Comparison of ENCODE assay signal across 1 cellular context in the genomic region with DNA sequence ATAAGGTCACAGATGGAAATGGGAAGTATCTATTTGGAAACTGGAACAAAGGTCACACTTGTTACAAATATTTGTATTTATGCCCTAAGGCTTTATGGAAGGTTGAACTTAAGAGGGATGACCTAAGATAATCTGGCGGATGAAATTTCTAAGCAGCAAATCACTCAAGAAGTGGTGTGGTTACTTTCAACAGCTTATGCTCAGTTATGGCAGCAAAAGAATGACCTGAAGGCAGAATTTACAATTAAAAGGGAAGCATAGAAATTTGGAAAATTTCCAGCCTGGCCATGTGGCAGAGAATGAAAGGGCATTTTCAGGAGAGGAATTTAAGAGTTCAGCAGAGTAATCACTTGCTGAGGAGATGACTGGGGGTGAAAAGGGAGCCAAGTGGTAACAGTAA.
TF ChIP-seq lines count a peak whose summit lies in the region.

No MANE protein-coding gene starts in this region.

TF ChIP-seq in H1, 55 proteins besides CTCF, POLR2A, EP300 and RAD21 (continued from another document):
- TF ChIP-seq ZNF274 (IDR thresholded peaks at IDR 0.05; ENCODE audit: borderline replicate concordance, extremely low read depth, low read length) (no peak), CTBP2 (IDR thresholded peaks at IDR 0.05; ENCODE audit: borderline replicate concordance, insufficient read depth, insufficient read length, low read length) (no peak), TBP (IDR thresholded peaks at IDR 0.05; ENCODE audit: low read depth, low read length) (no peak), SP4 (IDR thresholded peaks at IDR 0.05; ENCODE audit: low read length) (no peak), MAFK (IDR thresholded peaks at IDR 0.05; ENCODE audit: low read depth, low read length) (no peak), NRF1 (IDR thresholded peaks at IDR 0.05; ENCODE audit: low read depth, low read length) (no peak), KDM5A (IDR thresholded peaks at IDR 0.05; ENCODE audit: low read length) (no peak), SRF (IDR thresholded peaks at IDR 0.05; ENCODE audit: low read depth, low read length) (no peak), RNF2 (IDR thresholded peaks at IDR 0.05; ENCODE audit: borderline replicate concordance, low read depth, low read length, missing control alignments, poor library complexity, severe bottlenecking) (no peak), SIX5 (IDR thresholded peaks at IDR 0.05; ENCODE audit: low read depth, low read length) (no peak)
- TF ChIP-seq, protein P1, sequence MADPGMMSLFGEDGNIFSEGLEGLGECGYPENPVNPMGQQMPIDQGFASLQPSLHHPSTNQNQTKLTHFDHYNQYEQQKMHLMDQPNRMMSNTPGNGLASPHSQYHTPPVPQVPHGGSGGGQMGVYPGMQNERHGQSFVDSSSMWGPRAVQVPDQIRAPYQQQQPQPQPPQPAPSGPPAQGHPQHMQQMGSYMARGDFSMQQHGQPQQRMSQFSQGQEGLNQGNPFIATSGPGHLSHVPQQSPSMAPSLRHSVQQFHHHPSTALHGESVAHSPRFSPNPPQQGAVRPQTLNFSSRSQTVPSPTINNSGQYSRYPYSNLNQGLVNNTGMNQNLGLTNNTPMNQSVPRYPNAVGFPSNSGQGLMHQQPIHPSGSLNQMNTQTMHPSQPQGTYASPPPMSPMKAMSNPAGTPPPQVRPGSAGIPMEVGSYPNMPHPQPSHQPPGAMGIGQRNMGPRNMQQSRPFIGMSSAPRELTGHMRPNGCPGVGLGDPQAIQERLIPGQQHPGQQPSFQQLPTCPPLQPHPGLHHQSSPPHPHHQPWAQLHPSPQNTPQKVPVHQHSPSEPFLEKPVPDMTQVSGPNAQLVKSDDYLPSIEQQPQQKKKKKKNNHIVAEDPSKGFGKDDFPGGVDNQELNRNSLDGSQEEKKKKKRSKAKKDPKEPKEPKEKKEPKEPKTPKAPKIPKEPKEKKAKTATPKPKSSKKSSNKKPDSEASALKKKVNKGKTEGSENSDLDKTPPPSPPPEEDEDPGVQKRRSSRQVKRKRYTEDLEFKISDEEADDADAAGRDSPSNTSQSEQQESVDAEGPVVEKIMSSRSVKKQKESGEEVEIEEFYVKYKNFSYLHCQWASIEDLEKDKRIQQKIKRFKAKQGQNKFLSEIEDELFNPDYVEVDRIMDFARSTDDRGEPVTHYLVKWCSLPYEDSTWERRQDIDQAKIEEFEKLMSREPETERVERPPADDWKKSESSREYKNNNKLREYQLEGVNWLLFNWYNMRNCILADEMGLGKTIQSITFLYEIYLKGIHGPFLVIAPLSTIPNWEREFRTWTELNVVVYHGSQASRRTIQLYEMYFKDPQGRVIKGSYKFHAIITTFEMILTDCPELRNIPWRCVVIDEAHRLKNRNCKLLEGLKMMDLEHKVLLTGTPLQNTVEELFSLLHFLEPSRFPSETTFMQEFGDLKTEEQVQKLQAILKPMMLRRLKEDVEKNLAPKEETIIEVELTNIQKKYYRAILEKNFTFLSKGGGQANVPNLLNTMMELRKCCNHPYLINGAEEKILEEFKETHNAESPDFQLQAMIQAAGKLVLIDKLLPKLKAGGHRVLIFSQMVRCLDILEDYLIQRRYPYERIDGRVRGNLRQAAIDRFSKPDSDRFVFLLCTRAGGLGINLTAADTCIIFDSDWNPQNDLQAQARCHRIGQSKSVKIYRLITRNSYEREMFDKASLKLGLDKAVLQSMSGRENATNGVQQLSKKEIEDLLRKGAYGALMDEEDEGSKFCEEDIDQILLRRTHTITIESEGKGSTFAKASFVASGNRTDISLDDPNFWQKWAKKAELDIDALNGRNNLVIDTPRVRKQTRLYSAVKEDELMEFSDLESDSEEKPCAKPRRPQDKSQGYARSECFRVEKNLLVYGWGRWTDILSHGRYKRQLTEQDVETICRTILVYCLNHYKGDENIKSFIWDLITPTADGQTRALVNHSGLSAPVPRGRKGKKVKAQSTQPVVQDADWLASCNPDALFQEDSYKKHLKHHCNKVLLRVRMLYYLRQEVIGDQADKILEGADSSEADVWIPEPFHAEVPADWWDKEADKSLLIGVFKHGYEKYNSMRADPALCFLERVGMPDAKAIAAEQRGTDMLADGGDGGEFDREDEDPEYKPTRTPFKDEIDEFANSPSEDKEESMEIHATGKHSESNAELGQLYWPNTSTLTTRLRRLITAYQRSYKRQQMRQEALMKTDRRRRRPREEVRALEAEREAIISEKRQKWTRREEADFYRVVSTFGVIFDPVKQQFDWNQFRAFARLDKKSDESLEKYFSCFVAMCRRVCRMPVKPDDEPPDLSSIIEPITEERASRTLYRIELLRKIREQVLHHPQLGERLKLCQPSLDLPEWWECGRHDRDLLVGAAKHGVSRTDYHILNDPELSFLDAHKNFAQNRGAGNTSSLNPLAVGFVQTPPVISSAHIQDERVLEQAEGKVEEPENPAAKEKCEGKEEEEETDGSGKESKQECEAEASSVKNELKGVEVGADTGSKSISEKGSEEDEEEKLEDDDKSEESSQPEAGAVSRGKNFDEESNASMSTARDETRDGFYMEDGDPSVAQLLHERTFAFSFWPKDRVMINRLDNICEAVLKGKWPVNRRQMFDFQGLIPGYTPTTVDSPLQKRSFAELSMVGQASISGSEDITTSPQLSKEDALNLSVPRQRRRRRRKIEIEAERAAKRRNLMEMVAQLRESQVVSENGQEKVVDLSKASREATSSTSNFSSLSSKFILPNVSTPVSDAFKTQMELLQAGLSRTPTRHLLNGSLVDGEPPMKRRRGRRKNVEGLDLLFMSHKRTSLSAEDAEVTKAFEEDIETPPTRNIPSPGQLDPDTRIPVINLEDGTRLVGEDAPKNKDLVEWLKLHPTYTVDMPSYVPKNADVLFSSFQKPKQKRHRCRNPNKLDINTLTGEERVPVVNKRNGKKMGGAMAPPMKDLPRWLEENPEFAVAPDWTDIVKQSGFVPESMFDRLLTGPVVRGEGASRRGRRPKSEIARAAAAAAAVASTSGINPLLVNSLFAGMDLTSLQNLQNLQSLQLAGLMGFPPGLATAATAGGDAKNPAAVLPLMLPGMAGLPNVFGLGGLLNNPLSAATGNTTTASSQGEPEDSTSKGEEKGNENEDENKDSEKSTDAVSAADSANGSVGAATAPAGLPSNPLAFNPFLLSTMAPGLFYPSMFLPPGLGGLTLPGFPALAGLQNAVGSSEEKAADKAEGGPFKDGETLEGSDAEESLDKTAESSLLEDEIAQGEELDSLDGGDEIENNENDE (IDR thresholded peaks at IDR 0.05; ENCODE audit: insufficient replicate concordance, low read length), result no peak
